In the genomic region with DNA sequence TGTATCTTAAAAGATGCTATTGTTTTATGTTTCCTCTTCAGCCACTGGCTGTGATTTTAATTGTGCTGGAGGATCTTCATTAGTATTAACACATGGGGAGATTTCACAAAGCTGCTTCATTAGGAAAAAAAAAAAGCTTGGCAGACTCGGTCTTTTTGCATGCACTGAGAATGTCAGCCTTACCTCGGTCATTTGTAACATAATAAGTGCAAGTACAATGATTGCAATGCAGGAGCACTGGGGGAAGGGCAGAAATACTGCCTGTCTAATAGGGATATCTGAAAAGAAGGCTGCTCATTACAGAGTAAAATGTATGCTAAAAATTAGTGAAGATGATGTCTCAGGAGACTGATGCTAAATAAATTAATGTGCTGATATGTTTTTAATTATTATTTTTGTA, we compare ENCODE assay signal across 8 cellular contexts. TPM values are rescaled to one million over a fixed set of nuclear protein-coding genes. Genes with fewer than 3 reads are reported as not detected.
DNase-seq lines count a peak whose midpoint lies in the region; ATAC-seq and TF ChIP-seq lines count a peak whose summit lies in the region.

No MANE protein-coding gene starts in this region.

- WGBS in endodermal cell (ENCODE audit: insufficient coverage in 1 of 2, insufficient read length in 1 of 2), 2 experiments = 5% methylated on average over 2 of the region's 2 CpGs

- no peaks in the 10 kb centered on the region for H3K4me1 ChIP-seq in endodermal cell (ENCODE audit: control insufficient read depth, insufficient read depth, low read length)

- peak; percentile 11 for DNase-seq in H4 (ENCODE audit: low spot score)
- DNase-seq in NCI-H524 treated with DMSO at 0.1 percent for 48 hours (lab: John Stamatoyannopoulos, UW) = peak; percentile 49
- DNase-seq in endodermal cell = no peak
- DNase-seq in progenitor cell of endocrine pancreas (ENCODE audit: low spot score, unreplicated experiment) = no peak
- DNase-seq in NK-92 (lab: John Stamatoyannopoulos, UW; ENCODE audit: unreplicated experiment) = no peak
- no peak for DNase-seq in central memory CD4-positive, alpha-beta T cell
- DNase-seq in activated effector memory CD4-positive, alpha-beta T cell treated with anti-CD3 and anti-CD28 coated beads, Interleukin-2, amount 50 U/mL, for 16 hours = no peak

- no peaks in the 10 kb centered on the region for H3K9me3 ChIP-seq in endodermal cell (ENCODE audit: control insufficient read depth, low read length)

- no peaks in the 10 kb centered on the region for H3K36me3 ChIP-seq in endodermal cell (ENCODE audit: control insufficient read depth, insufficient read depth, low read length)

- peak overlapping the region; percentile 98 for H3K9ac ChIP-seq in endodermal cell (ENCODE audit: extremely low read depth, low read length, poor library complexity, severe bottlenecking)

- H3K27ac ChIP-seq in endodermal cell (ENCODE audit: low read depth, low read length) = peak overlapping the region; percentile 26

- H3K4me1 Mint-ChIP-seq in endodermal cell (peaks cover 30% of the 10 kb centered on the region), progenitor cell of endocrine pancreas (ENCODE audit: low read depth) (peaks cover 38% of the 10 kb centered on the region)

- H3K4me3 ChIP-seq in endodermal cell (ENCODE audit: low read length) = peak overlapping the region; percentile 93

- H3K27me3 Mint-ChIP-seq in endodermal cell (ENCODE audit: insufficient read depth) (no peaks in the 10 kb centered on the region), progenitor cell of endocrine pancreas (no peaks in the 10 kb centered on the region)

- H3K27me3 ChIP-seq in endodermal cell (ENCODE audit: control insufficient read depth, insufficient read depth, low read length, poor library complexity, severe bottlenecking) = no peaks in the 10 kb centered on the region

- TF ChIP-seq CTCF in endodermal cell (conservative IDR thresholded peaks at IDR 0.05) = no peak
- TF ChIP-seq CTCF in progenitor cell of endocrine pancreas (IDR thresholded peaks at IDR 0.05; ENCODE audit: unreplicated experiment) = no peak

- H3K27ac Mint-ChIP-seq in endodermal cell = peak overlapping the region; percentile 40
- H3K27ac Mint-ChIP-seq in progenitor cell of endocrine pancreas = peak overlapping the region; percentile 83

- H3K9me3 Mint-ChIP-seq in endodermal cell = no peaks in the 10 kb centered on the region
- no peaks in the 10 kb centered on the region for H3K9me3 Mint-ChIP-seq in progenitor cell of endocrine pancreas (ENCODE audit: low read depth)

- H3K4me3 Mint-ChIP-seq in endodermal cell (peak overlapping the region; percentile 90), progenitor cell of endocrine pancreas (ENCODE audit: low read depth) (peak overlapping the region; percentile 80)

- ATAC-seq in HG02852 (IDR thresholded peaks at IDR 0.05; ENCODE audit: unreplicated experiment) = no peak

- H3K36me3 Mint-ChIP-seq in endodermal cell (ENCODE audit: low read depth) (no peaks in the 10 kb centered on the region), progenitor cell of endocrine pancreas (ENCODE audit: insufficient read depth) (no peaks in the 10 kb centered on the region)

RNA-seq across cellular contexts. Expression of a gene that starts 1.3 kb away (rescaled TPM):
- 16.7 and 17.2 TPM in 2 replicates for total RNA-seq in H4 (2014; rRNA removed; shearing (Covaris generic))
- 10 to 100 TPM; 53.1 to 64.1 TPM for total RNA-seq in endodermal cell
- 37.9 TPM for polyA plus RNA-seq in endodermal cell (2013, experiment 1 of 2)
- 42.3 TPM for polyA plus RNA-seq in endodermal cell (2013, experiment 2 of 2)
- 150 and 155 TPM in 2 replicates for total RNA-seq in progenitor cell of endocrine pancreas

Comparison
In these comparisons a context has a peak if more than half of its experiments do, and no peak if none do; other contexts are left out.
1. DNase-seq: peak in H4 (single experiment) and NCI-H524 treated with DMSO at 0.1 percent for 48 hours (single experiment); none in endodermal cell (single experiment), progenitor cell of endocrine pancreas (single experiment), NK-92 (single experiment), central memory CD4-positive, alpha-beta T cell (single experiment) and activated effector memory CD4-positive, alpha-beta T cell treated with anti-CD3 and anti-CD28 coated beads, Interleukin-2, amount 50 U/mL, for 16 hours (single experiment).